Comparison of ENCODE assay signal across 26 cellular contexts in the genomic region with DNA sequence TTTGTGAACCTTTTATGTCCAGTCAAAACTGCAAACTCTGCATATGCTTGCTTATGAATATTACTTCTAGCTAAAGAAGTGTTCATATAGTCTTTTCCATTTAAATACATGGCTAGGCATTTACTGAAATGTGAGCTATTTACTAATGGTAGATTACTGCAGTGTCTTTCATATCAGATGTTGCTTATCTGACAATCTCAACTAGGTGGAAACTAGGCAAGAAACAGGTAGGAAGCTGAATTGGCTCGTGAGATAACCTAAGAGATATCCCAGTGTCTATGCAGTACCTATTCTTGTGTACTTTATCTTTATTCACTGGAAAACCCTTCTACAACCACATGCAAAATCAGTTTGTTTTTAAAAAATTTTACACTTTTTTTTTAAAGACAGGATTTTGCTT.
"Had no signal": no experiment of that assay in that cellular context is flagged by ENCODE, and none has a peak within 500 bp of the region (broad histone marks: within the 10 kb centered on the region; RNA-seq: fewer than 3 reads in every experiment).

No MANE protein-coding gene starts in this region.

- H3K36me3 ChIP-seq: esophagus muscularis mucosa, gastroesophageal sphincter, heart left ventricle, prostate gland, sigmoid colon, spleen, thoracic aorta, tibial nerve, upper lobe of right lung, uterus had no signal

- H3K4me1 Mint-ChIP-seq: stimulated activated naive B cell treated with anti-CD40 and anti-IgM and Interleukin-4, amounts not matched to agents 10 μg/mL and 1 μg/mL and 100 μg/mL, for 72 hours had no signal

- H2AFZ ChIP-seq: hepatocyte had no signal

- H3K36me3 Mint-ChIP-seq: naive thymus-derived CD8-positive, alpha-beta T cell; stimulated activated naive B cell treated with anti-CD40 and anti-IgM and Interleukin-4, amounts not matched to agents 10 μg/mL and 1 μg/mL and 100 μg/mL, for 72 hours had no signal

- H3K4me3 Mint-ChIP-seq: nephron progenitor cell; stimulated activated naive B cell treated with anti-CD40 and anti-IgM and Interleukin-4, amounts not matched to agents 10 μg/mL and 1 μg/mL and 100 μg/mL, for 72 hours had no signal

- H3K9me3 Mint-ChIP-seq: naive thymus-derived CD8-positive, alpha-beta T cell; nephron progenitor cell; stimulated activated naive B cell treated with anti-CD40 and anti-IgM and Interleukin-4, amounts not matched to agents 10 μg/mL and 1 μg/mL and 100 μg/mL, for 72 hours; stimulated activated naive CD8-positive, alpha-beta T cell treated with anti-CD3 and anti-CD28 coated beads, Interleukin-15, Interleukin-2, amounts not matched to agents 100 ng/mL and 50 ng/mL, for 24 hours had no signal

- H3K4me2 ChIP-seq: hepatocyte had no signal

- H3K4me1 ChIP-seq: foreskin keratinocyte, prostate gland, tibial nerve, upper lobe of right lung, uterus had no signal

- H3K27me3 Mint-ChIP-seq: stimulated activated naive CD8-positive, alpha-beta T cell treated with anti-CD3 and anti-CD28 coated beads, Interleukin-15, Interleukin-2, amounts not matched to agents 100 ng/mL and 50 ng/mL, for 24 hours had no signal

- DNase-seq: dermis blood vessel endothelial cell; effector memory CD4-positive, alpha-beta T cell; foreskin keratinocyte; kidney; mesenchymal stem cell; midbrain; naive thymus-derived CD8-positive, alpha-beta T cell; nephron progenitor cell; nucleus accumbens; right cardiac atrium; sigmoid colon; spleen; stimulated activated CD4-positive, alpha-beta T cell treated with anti-CD3 and anti-CD28 coated beads, Interleukin-4, amount 100 ng/mL, for 4 hours; stimulated activated naive B cell treated with anti-CD40 and anti-IgM and Interleukin-4, amounts not matched to agents 10 μg/mL and 1 μg/mL and 100 μg/mL, for 72 hours; upper lobe of right lung; uterus had no signal

- H3K27ac Mint-ChIP-seq: nephron progenitor cell; stimulated activated naive B cell treated with anti-CD40 and anti-IgM and Interleukin-4, amounts not matched to agents 10 μg/mL and 1 μg/mL and 100 μg/mL, for 72 hours had no signal

- H3K9me3 ChIP-seq: esophagus muscularis mucosa, gastroesophageal sphincter, heart left ventricle, prostate gland, sigmoid colon, spleen, thoracic aorta, tibial nerve, upper lobe of right lung, uterus had no signal

- H3K79me2 ChIP-seq: hepatocyte had no signal

- H3K4me3 ChIP-seq: coronary artery, esophagus muscularis mucosa, gastroesophageal sphincter, heart left ventricle, hepatocyte, prostate gland, sigmoid colon, spleen, thoracic aorta, tibial nerve, upper lobe of right lung, uterus had no signal

- H3K27me3 ChIP-seq: esophagus muscularis mucosa, foreskin keratinocyte, gastroesophageal sphincter, heart left ventricle, hepatocyte, sigmoid colon, spleen, tibial nerve, upper lobe of right lung, uterus had no signal

- ATAC-seq: foreskin keratinocyte; gastroesophageal sphincter; left lobe of liver; naive thymus-derived CD8-positive, alpha-beta T cell; stimulated activated naive B cell treated with anti-CD40 and anti-IgM and Interleukin-4, amounts not matched to agents 10 μg/mL and 1 μg/mL and 100 μg/mL, for 72 hours; upper lobe of right lung had no signal

- H3K27ac ChIP-seq: coronary artery, esophagus muscularis mucosa, foreskin keratinocyte, gastroesophageal sphincter, hepatocyte, prostate gland, sigmoid colon, thoracic aorta, tibial nerve, upper lobe of right lung, uterus had no signal
